In the genomic region with DNA sequence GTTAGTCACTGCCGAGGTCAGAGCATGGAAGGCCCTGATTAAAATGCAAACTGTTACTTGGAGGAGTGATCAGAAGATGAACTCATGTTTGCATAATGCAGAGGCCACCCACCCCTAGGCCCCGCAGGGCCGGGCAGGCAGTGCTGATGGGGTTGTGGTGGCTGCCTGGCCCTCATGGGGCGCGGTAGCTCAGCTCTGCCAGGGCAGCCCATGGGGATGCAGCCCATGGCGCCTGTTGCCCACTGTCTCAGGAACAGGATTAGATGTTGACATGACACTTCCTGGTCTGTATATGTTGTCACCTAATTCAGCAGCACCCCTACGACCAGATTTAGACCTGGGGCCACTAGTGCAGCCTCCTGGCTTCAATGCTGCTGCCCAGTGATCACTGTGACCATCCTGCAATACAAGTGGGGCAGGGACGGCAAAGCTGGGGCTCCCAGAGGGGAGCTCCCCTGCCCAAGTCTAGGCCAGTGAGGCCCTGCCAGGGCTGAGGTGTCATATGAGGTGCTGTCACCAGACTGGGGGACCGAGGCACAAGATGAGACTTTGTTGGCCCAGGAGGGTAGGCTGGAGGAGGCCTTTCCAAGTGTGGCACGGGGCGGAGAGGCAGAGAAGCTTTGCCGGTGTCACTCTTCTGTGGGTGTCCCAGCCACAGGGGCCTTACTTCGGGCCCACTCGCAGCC, we compare ENCODE assay signal across 15 cellular contexts. TPM values are rescaled to one million over a fixed set of nuclear protein-coding genes. Genes with fewer than 3 reads are reported as not detected.
A peak's percentile ranks its signal among the peaks of the same experiment; 100 is the strongest.
DNase-seq lines count a peak whose midpoint lies in the region; ATAC-seq and TF ChIP-seq lines count a peak whose summit lies in the region.
"Had no signal": no experiment of that assay in that cellular context is flagged by ENCODE, and none has a peak within 500 bp of the region (broad histone marks: within the 10 kb centered on the region; RNA-seq: fewer than 3 reads in every experiment).

No MANE protein-coding gene starts in this region.

- peaks cover 63% of the 10 kb centered on the region for H3K36me3 ChIP-seq in DND-41 (ENCODE audit: insufficient read depth, low read length)
- H3K36me3 ChIP-seq in right atrium auricular region, result no peaks in the 10 kb centered on the region
- H3K36me3 ChIP-seq in spleen, result peaks cover 0 to 14% (median 0%) of the 10 kb centered on the region in 6 donors
- H3K36me3 ChIP-seq in left lung, result peaks cover 0 to 4% of the 10 kb centered on the region in 2 donors
- H3K36me3 ChIP-seq: HAP-1 had no signal

- TF ChIP-seq CTCF in DND-41 (IDR thresholded peaks at IDR 0.05; ENCODE audit: borderline replicate concordance, extremely low read depth, low read length, poor library complexity, severe bottlenecking), result no peak
- TF ChIP-seq CTCF in dorsolateral prefrontal cortex (IDR thresholded peaks at IDR 0.05 in 54 of 56, conservative IDR thresholded peaks at IDR 0.05 in 2 of 56; ENCODE audit: low read depth in 1 of 56, partially characterized antibody in 56 of 56), result no peak
- no peak for TF ChIP-seq CTCF in right atrium auricular region (IDR thresholded peaks at IDR 0.05)
- no peak for TF ChIP-seq CTCF in spleen (IDR thresholded peaks at IDR 0.05 in 8 of 11, conservative IDR thresholded peaks at IDR 0.05 in 3 of 11)
- TF ChIP-seq CTCF in left lung (IDR thresholded peaks at IDR 0.05), result no peak

- H3K4me3 Mint-ChIP-seq in activated naive CD8-positive, alpha-beta T cell treated with anti-CD3 and anti-CD28 coated beads for 36 hours, result no peak overlapping the region
- H3K4me3 Mint-ChIP-seq: activated naive CD4-positive, alpha-beta T cell treated with anti-CD3 and anti-CD28 coated beads for 36 hours; activated T-cell treated with anti-CD3 and anti-CD28 coated beads, Interleukin-2, amount 50 U/mL, for 72 hours; central memory CD8-positive, alpha-beta T cell; stimulated activated naive CD8-positive, alpha-beta T cell treated with anti-CD3 and anti-CD28 coated beads, Interleukin-15, amount 100 ng/mL, for 72 hours had no signal

- no peaks in the 10 kb centered on the region for H3K27me3 ChIP-seq in DND-41 (ENCODE audit: insufficient read depth, low read length, poor library complexity)
- H3K27me3 ChIP-seq in dorsolateral prefrontal cortex, result no peaks in the 10 kb centered on the region
- H3K27me3 ChIP-seq in right atrium auricular region, result no peaks in the 10 kb centered on the region
- no peaks in the 10 kb centered on the region for H3K27me3 ChIP-seq in spleen (replicated peaks in 1 of 7)
- H3K27me3 ChIP-seq in left lung, result no peaks in the 10 kb centered on the region
- H3K27me3 ChIP-seq: Peyer's patch had no signal

- 0 out of 2 replicates have a peak overlapping the region, but pooled peaks have one; percentile 15 for H3K27ac ChIP-seq in DND-41 (ENCODE audit: low read length)
- H3K27ac ChIP-seq in dorsolateral prefrontal cortex, result peak overlapping the region; percentile 29 to 93 (median 81)
- H3K27ac ChIP-seq in right atrium auricular region, result peak overlapping the region; percentile 45 to 75
- peak overlapping the region in 6 of 8 donors; percentile 27 to 88 (median 83) for H3K27ac ChIP-seq in spleen
- H3K27ac ChIP-seq in left lung, result no peak overlapping the region
- H3K27ac ChIP-seq: Peyer's patch, SK-N-MC had no signal

- WGBS in spleen, 5 donors, result 76 to 86% (median 79%) methylated on average over 7 to 14 of the region's 14 CpGs

- no peak overlapping the region for H3K27ac Mint-ChIP-seq in activated naive CD8-positive, alpha-beta T cell treated with anti-CD3 and anti-CD28 coated beads for 36 hours
- H3K27ac Mint-ChIP-seq: activated T-cell treated with anti-CD3 and anti-CD28 coated beads, Interleukin-2, amount 50 U/mL, for 72 hours; stimulated activated naive CD8-positive, alpha-beta T cell treated with anti-CD3 and anti-CD28 coated beads, Interleukin-15, amount 100 ng/mL, for 72 hours had no signal

- no peak overlapping the region for H3K9ac ChIP-seq in DND-41 (ENCODE audit: low read depth, low read length)

- H3K4me1 ChIP-seq in DND-41 (ENCODE audit: insufficient read depth, low read length) (no peaks in the 10 kb centered on the region), right atrium auricular region (peaks cover 0 to 66% of the 10 kb centered on the region in 2 donors), spleen (peaks cover 32 to 92% (median 69%) of the 10 kb centered on the region in 6 donors), left lung (peaks cover 0 to 50% of the 10 kb centered on the region in 2 donors)
- H3K4me1 ChIP-seq: HAP-1 had no signal

- no peak overlapping the region for H2AFZ ChIP-seq in DND-41 (ENCODE audit: low read depth, low read length)

- H3K36me3 Mint-ChIP-seq in activated naive CD8-positive, alpha-beta T cell treated with anti-CD3 and anti-CD28 coated beads for 36 hours, result no peaks in the 10 kb centered on the region

- no peaks in the 10 kb centered on the region for H3K9me3 Mint-ChIP-seq in activated naive CD8-positive, alpha-beta T cell treated with anti-CD3 and anti-CD28 coated beads for 36 hours
- H3K9me3 Mint-ChIP-seq: activated naive CD4-positive, alpha-beta T cell treated with anti-CD3 and anti-CD28 coated beads for 36 hours; activated T-cell treated with anti-CD3 and anti-CD28 coated beads, Interleukin-2, amount 50 U/mL, for 72 hours; central memory CD8-positive, alpha-beta T cell; stimulated activated naive CD8-positive, alpha-beta T cell treated with anti-CD3 and anti-CD28 coated beads, Interleukin-15, amount 100 ng/mL, for 72 hours had no signal

- TF ChIP-seq POLR2A in spleen (IDR thresholded peaks at IDR 0.05), result no peak

- H3K4me2 ChIP-seq in DND-41 (ENCODE audit: insufficient read depth, low read length), result no peak overlapping the region

- peaks cover 31% of the 10 kb centered on the region for H3K4me1 Mint-ChIP-seq in activated naive CD8-positive, alpha-beta T cell treated with anti-CD3 and anti-CD28 coated beads for 36 hours

- H3K27me3 Mint-ChIP-seq in activated naive CD8-positive, alpha-beta T cell treated with anti-CD3 and anti-CD28 coated beads for 36 hours, result no peaks in the 10 kb centered on the region
- H3K27me3 Mint-ChIP-seq: central memory CD8-positive, alpha-beta T cell; stimulated activated naive CD8-positive, alpha-beta T cell treated with anti-CD3 and anti-CD28 coated beads, Interleukin-15, amount 100 ng/mL, for 72 hours had no signal

- H4K20me1 ChIP-seq in DND-41 (ENCODE audit: insufficient read depth, low read length), result peaks cover 88% of the 10 kb centered on the region

- peaks cover 95% of the 10 kb centered on the region for H3K79me2 ChIP-seq in DND-41 (ENCODE audit: insufficient read depth, low read length)

- DNase-seq in DND-41 (no peak), dorsolateral prefrontal cortex (no peak), right atrium auricular region (ENCODE audit: low spot score) (no peak), spleen (no peak), NCI-H748 treated with DMSO at 0.1 percent for 48 hours (lab: John Stamatoyannopoulos, UW) (no peak), left lung (no peak)
- no peak for DNase-seq in activated naive CD8-positive, alpha-beta T cell treated with anti-CD3 and anti-CD28 coated beads for 36 hours

- H3K4me3 ChIP-seq in DND-41 (ENCODE audit: low read depth in 1 of 2, low read length in 2 of 2) (no peak overlapping the region), dorsolateral prefrontal cortex (no peak overlapping the region), right atrium auricular region (no peak overlapping the region), spleen (no peak overlapping the region), left lung (no peak overlapping the region)
- H3K4me3 ChIP-seq: HAP-1, Peyer's patch, SK-N-MC had no signal

- ATAC-seq in DND-41 (ENCODE audit: insufficient read depth, low read depth) (no peak), GM21737 (IDR thresholded peaks at IDR 0.05; ENCODE audit: unreplicated experiment) (no peak), left lung (no peak)

- intact Hi-C loops in dorsolateral prefrontal cortex (cut with DNase I) (no loop called here), spleen (cut with DNase I; ENCODE audit: low total_unique reads) (no loop called here), left lung (cut with DNase I) (no loop called here)

- no peaks in the 10 kb centered on the region for H3K9me3 ChIP-seq in DND-41 (ENCODE audit: insufficient read depth, low read length, severe bottlenecking)
- no peaks in the 10 kb centered on the region for H3K9me3 ChIP-seq in right atrium auricular region
- no peaks in the 10 kb centered on the region for H3K9me3 ChIP-seq in spleen
- no peaks in the 10 kb centered on the region for H3K9me3 ChIP-seq in left lung
- H3K9me3 ChIP-seq: HAP-1, Peyer's patch had no signal

RNA-seq across cellular contexts. Expression of a gene that starts 49.1 kb away (rescaled TPM):
- 10 to 100 TPM; 36.4 to 86.1 (median 56.3) TPM for total RNA-seq in dorsolateral prefrontal cortex
- total RNA-seq in right atrium auricular region, result 10 to 100 TPM; 23.8 to 24.9 TPM
- total RNA-seq in spleen, result 10 to 100 TPM; 28.9 to 61.9 (median 40.3) TPM
- polyA plus RNA-seq in spleen, result 10 to 100 TPM in 1 of 3 donors, 1 to 10 TPM in 2; 5.4 to 19.7 (median 6.1) TPM
- total RNA-seq in activated naive CD8-positive, alpha-beta T cell treated with anti-CD3 and anti-CD28 coated beads for 36 hours, result 10 to 100 TPM; 19.6 to 21.1 TPM
- total RNA-seq in left lung, result 10 to 100 TPM; 31.5 to 31.7 TPM

Comparison
In these comparisons a context has a peak if more than half of its experiments do, and no peak if none do; other contexts are left out.
1. H3K27ac ChIP-seq: peak in DND-41 (single experiment), dorsolateral prefrontal cortex (59 of 59), right atrium auricular region (2 of 2) and spleen (6 of 8); none in left lung (0 of 2).